ENCODE assay signal across 8 cellular contexts in genomic region chr17:21214777-21215541, GRCh38. TPM values are rescaled to one million over a fixed set of nuclear protein-coding genes. Genes with fewer than 3 reads are reported as not detected.
A peak's percentile ranks its signal among the peaks of the same experiment; 100 is the strongest.
DNase-seq lines count a peak whose midpoint lies in the region; ATAC-seq and TF ChIP-seq lines count a peak whose summit lies in the region.

No MANE protein-coding gene starts in this region.

- no peak overlapping the region for H3K4ac ChIP-seq in neuronal stem cell (ENCODE audit: low read length)

- H3K36me3 ChIP-seq in fibroblast of lung (ENCODE audit: control insufficient read depth, insufficient read depth, low read length) (peaks cover 5% of the 10 kb centered on the region), neuronal stem cell (replicated peaks in 1 of 2; ENCODE audit: control insufficient read depth in 2 of 2, insufficient read depth in 2 of 2, low read length in 2 of 2) (peaks cover 3 to 22% of the 10 kb centered on the region in 2 donors)

- H3K4me3 ChIP-seq in fibroblast of lung (replicated peaks in 1 of 4; ENCODE audit: control extremely low read depth in 1 of 4, insufficient read depth in 1 of 4, low read depth in 3 of 4, low read length in 4 of 4) (peak overlapping the region; percentile 72 to 98 (median 88)), neuronal stem cell (ENCODE audit: low read length in 2 of 2) (peak overlapping the region; percentile 80 to 87)

- H3K9me3 ChIP-seq in fibroblast of lung (ENCODE audit: control insufficient read depth, insufficient read depth, low read depth, low read length) (no peaks in the 10 kb centered on the region), neuronal stem cell (replicated peaks in 1 of 2; ENCODE audit: control insufficient read depth in 2 of 2, insufficient read depth in 1 of 2, low read depth in 1 of 2, low read length in 2 of 2) (no peaks in the 10 kb centered on the region)

- H2AFZ ChIP-seq in fibroblast of lung (ENCODE audit: low read length) (peak overlapping the region; percentile 78), neuronal stem cell (ENCODE audit: low read length) (peak overlapping the region; percentile 94)

- peak overlapping the region; percentile 33 for H2BK5ac ChIP-seq in neuronal stem cell (ENCODE audit: low read length)

- no peak for TF ChIP-seq CTCF in fibroblast of lung (conservative IDR thresholded peaks at IDR 0.05 in 1 of 2, IDR thresholded peaks at IDR 0.05 in 1 of 2; ENCODE audit: low read depth in 1 of 2, low read length in 2 of 2)

- peak; percentile 54 for DNase-seq in NCI-H146 treated with DMSO at 0.1 percent for 48 hours (lab: John Stamatoyannopoulos, UW; ENCODE audit: unreplicated experiment)
- DNase-seq in NCI-H146 (lab: John Stamatoyannopoulos, UW): no peak
- peak; percentile 13 to 35 for DNase-seq in fibroblast of lung (ENCODE audit: low read depth in 2 of 2)
- DNase-seq in neuronal stem cell (ENCODE audit: low spot score): peak; percentile 20
- DNase-seq in kidney tubule cell (ENCODE audit: low spot score): no peak
- DNase-seq in dedifferentiated amniotic fluid mesenchymal stem cell (ENCODE audit: extremely low spot score): no peak

- no peak overlapping the region for H2BK120ac ChIP-seq in neuronal stem cell (ENCODE audit: low read depth, low read length)

- peak overlapping the region; percentile 98 for H3K4me2 ChIP-seq in fibroblast of lung (ENCODE audit: extremely low read depth, insufficient read depth, low read length)
- peak overlapping the region; percentile 63 for H3K4me2 ChIP-seq in neuronal stem cell (ENCODE audit: insufficient read depth, low read length, poor library complexity, severe bottlenecking)

- peak overlapping the region; percentile 20 for H3K18ac ChIP-seq in neuronal stem cell (ENCODE audit: low read length)

- H3K79me1 ChIP-seq in neuronal stem cell (ENCODE audit: low read depth, low read length): peaks cover 11% of the 10 kb centered on the region

- no peak overlapping the region for H4K91ac ChIP-seq in neuronal stem cell (ENCODE audit: low read depth, low read length, poor library complexity)

- no peak overlapping the region for H3K14ac ChIP-seq in neuronal stem cell (ENCODE audit: low read length)

- H3K27me3 ChIP-seq in fibroblast of lung (ENCODE audit: control insufficient read depth, insufficient read depth, low read length) (no peaks in the 10 kb centered on the region), neuronal stem cell (ENCODE audit: control insufficient read depth in 3 of 3, insufficient read depth in 3 of 3, low read depth in 1 of 3, low read length in 3 of 3) (no peaks in the 10 kb centered on the region)

- no peak overlapping the region for H2BK12ac ChIP-seq in neuronal stem cell (ENCODE audit: low read length)

- no peak overlapping the region for H3K23ac ChIP-seq in neuronal stem cell (ENCODE audit: low read depth, low read length, poor library complexity)

- H2AK5ac ChIP-seq in neuronal stem cell (ENCODE audit: low read depth, low read length): no peak overlapping the region

- H3K9ac ChIP-seq in fibroblast of lung (ENCODE audit: insufficient read depth, low read length) (peak overlapping the region; percentile 94), neuronal stem cell (ENCODE audit: low read depth, low read length, poor library complexity) (peak overlapping the region; percentile 1)

- H4K20me1 ChIP-seq in fibroblast of lung (ENCODE audit: control insufficient read depth, extremely low read depth, insufficient read depth, low read length): no peaks in the 10 kb centered on the region

- no peak overlapping the region for H2BK15ac ChIP-seq in neuronal stem cell (ENCODE audit: low read length)

- peaks cover 57% of the 10 kb centered on the region for H3K79me2 ChIP-seq in fibroblast of lung (ENCODE audit: control insufficient read depth, insufficient read depth, low read length)

- peaks cover 11% of the 10 kb centered on the region for H3K4me1 ChIP-seq in fibroblast of lung (ENCODE audit: control insufficient read depth, extremely low read depth, insufficient read depth, low read length)
- peaks cover 13% of the 10 kb centered on the region in 2 donors for H3K4me1 ChIP-seq in neuronal stem cell (ENCODE audit: control insufficient read depth in 2 of 2, insufficient read depth in 1 of 2, low read depth in 1 of 2, low read length in 2 of 2)

- H3K27ac ChIP-seq in fibroblast of lung (ENCODE audit: insufficient read depth, low read length) (peak overlapping the region; percentile 87), neuronal stem cell (replicated peaks; ENCODE audit: low read length) (peak overlapping the region; percentile 92)

- no CpG with 5 or more reads among the region's 23 CpGs for WGBS in neuronal stem cell (ENCODE audit: extremely low coverage in 2 of 2, insufficient read length in 2 of 2, insufficient replicate concordance in 1 of 2), 2 donors

- H4K8ac ChIP-seq in neuronal stem cell (ENCODE audit: low read depth, low read length): no peak overlapping the region

- ATAC-seq in HG02884 (IDR thresholded peaks at IDR 0.05; ENCODE audit: unreplicated experiment) (peak; percentile 5), SK-N-SH treated with all-trans-retinoic acid at 6 μM for 48 hours (peak; percentile 16)

TF ChIP-seq in SK-N-SH treated with all-trans-retinoic acid at 6 μM for 48 hours, 23 proteins besides CTCF, POLR2A, EP300 and RAD21:
- TF ChIP-seq ZNF8 (CRISPR knock-in tag; IDR thresholded peaks at IDR 0.05): no peak

RNA-seq across cellular contexts. Expression of gene TMEM11, which starts 1.0 kb away (rescaled TPM):
- total RNA-seq in fibroblast of lung: 17.7 and 21.5 TPM in 2 replicates
- 40.8 and 41.1 TPM in 2 replicates for polyA plus RNA-seq in fibroblast of lung
- 34.5 and 37.6 TPM in 2 replicates for polyA plus RNA-seq in fibroblast of lung (2012)
- polyA minus RNA-seq in fibroblast of lung (ENCODE audit: low replicate concordance): 46.5 and 59.2 TPM in 2 replicates
- polyA plus RNA-seq in neuronal stem cell (2013, experiment 1 of 2): 27.7 TPM
- polyA plus RNA-seq in neuronal stem cell (2013, experiment 2 of 2): 27.5 TPM

RNA-seq across cellular contexts. Expression of gene NATD1, which starts 38.3 kb away (rescaled TPM):
- 3.9 and 9.2 TPM in 2 replicates for total RNA-seq in fibroblast of lung
- polyA plus RNA-seq in fibroblast of lung: 1.8 and 5.6 TPM in 2 replicates
- 2.7 and 9.6 TPM in 2 replicates for polyA plus RNA-seq in fibroblast of lung (2012)
- 4.4 and 14.5 TPM in 2 replicates for polyA minus RNA-seq in fibroblast of lung (ENCODE audit: low replicate concordance)
- 8.8 TPM for polyA plus RNA-seq in neuronal stem cell (2013, experiment 1 of 2)
- 8.8 TPM for polyA plus RNA-seq in neuronal stem cell (2013, experiment 2 of 2)

Comparison
In these comparisons a context has a peak if more than half of its experiments do, and no peak if none do; other contexts are left out.
1. DNase-seq: peak in NCI-H146 treated with DMSO at 0.1 percent for 48 hours (single experiment), fibroblast of lung (2 of 2) and neuronal stem cell (single experiment); none in NCI-H146 (single experiment), kidney tubule cell (single experiment) and dedifferentiated amniotic fluid mesenchymal stem cell (single experiment).